Comparison of ENCODE assay signal across 17 cellular contexts in genomic region chr2:48228345-48228684, GRCh38.
A peak's percentile ranks its signal among the peaks of the same experiment; 100 is the strongest.
DNase-seq lines count a peak whose midpoint lies in the region; ATAC-seq and TF ChIP-seq lines count a peak whose summit lies in the region.
"Had no signal": no experiment of that assay in that cellular context is flagged by ENCODE, and none has a peak within 500 bp of the region (broad histone marks: within the 10 kb centered on the region; RNA-seq: fewer than 3 reads in every experiment).

No MANE protein-coding gene starts in this region.

- TF ChIP-seq POLR2A in NB4 (IDR thresholded peaks at IDR 0.05; ENCODE audit: extremely low read depth, insufficient read length), result no peak

- H3K4me3 ChIP-seq in BLaER1 treated with 17β-estradiol and CSF1 and Interleukin-3, amounts not matched to agents 10 nM and 100 nM, result no peak overlapping the region
- H3K4me3 ChIP-seq in NB4 (ENCODE audit: low read depth, low read length) (no peak overlapping the region), right cardiac atrium (ENCODE audit: low read length) (no peak overlapping the region)
- H3K4me3 ChIP-seq: ascending aorta, right atrium auricular region, upper lobe of left lung had no signal

- no peaks in the 10 kb centered on the region for H4K20me1 ChIP-seq in BLaER1 treated with 17β-estradiol and CSF1 and Interleukin-3, amounts not matched to agents 10 nM and 100 nM

- ATAC-seq in GM18909 (IDR thresholded peaks at IDR 0.05; ENCODE audit: poor library complexity, unreplicated experiment), result peak; percentile 52
- peak; percentile 48 for ATAC-seq in GM21825 (IDR thresholded peaks at IDR 0.05; ENCODE audit: unreplicated experiment)
- ATAC-seq in right cardiac atrium, result no peak

- intact Hi-C loops in right cardiac atrium (cut with DNase I), result no loop called here

- H3K27ac ChIP-seq in BLaER1 treated with 17β-estradiol and CSF1 and Interleukin-3, amounts not matched to agents 10 nM and 100 nM, result peak overlapping the region; percentile 54 to 89 (median 84); a peak in 21 of 22 replicates
- no peak overlapping the region for H3K27ac ChIP-seq in right cardiac atrium (ENCODE audit: low read length)
- H3K27ac ChIP-seq: ascending aorta, right atrium auricular region had no signal

- no peaks in the 10 kb centered on the region for H3K36me3 ChIP-seq in BLaER1 treated with 17β-estradiol and CSF1 and Interleukin-3, amounts not matched to agents 10 nM and 100 nM
- H3K36me3 ChIP-seq: ascending aorta, right atrium auricular region, upper lobe of left lung had no signal

- H3K4me1 ChIP-seq in BLaER1 treated with 17β-estradiol and CSF1 and Interleukin-3, amounts not matched to agents 10 nM and 100 nM, result peaks cover 19 to 36% (median 26%) of the 10 kb centered on the region in 10 experiments
- no peaks in the 10 kb centered on the region for H3K4me1 ChIP-seq in right cardiac atrium (ENCODE audit: control insufficient read depth, insufficient read depth, low read length)
- H3K4me1 ChIP-seq: ascending aorta, right atrium auricular region had no signal

- peak; percentile 26 for DNase-seq in NB4 (ENCODE audit: low read depth)
- no peak for DNase-seq in HEK293T (ENCODE audit: extremely low spot score)
- no peak for DNase-seq in right cardiac atrium
- DNase-seq in foreskin melanocyte, result no peak
- no peak for DNase-seq in NCI-H748 treated with DMSO at 0.1 percent for 48 hours (lab: John Stamatoyannopoulos, UW)
- DNase-seq: activated CD4-positive, alpha-beta T cell treated with anti-CD3 and anti-CD28 coated beads, Interleukin-2, amount 50 U/mL, for 1 hour; activated naive CD4-positive, alpha-beta T cell treated with Interleukin-2 at 50 U/mL for 16 hours; CD4-positive, alpha-beta T cell; DMS79 treated with DMSO at 0.1 percent for 48 hours; NCI-H1417; NK-92 treated with Interleukin-12 subunit alpha and Interleukin-12 subunit beta, amount 100 ng/mL, for 24 hours; upper lobe of left lung had no signal

- peak overlapping the region; percentile 2 to 85 (median 61); a peak in 18 of 22 replicates for H3K4me2 ChIP-seq in BLaER1 treated with 17β-estradiol and CSF1 and Interleukin-3, amounts not matched to agents 10 nM and 100 nM

- H3K9ac ChIP-seq in BLaER1 treated with 17β-estradiol and CSF1 and Interleukin-3, amounts not matched to agents 10 nM and 100 nM, result peak overlapping the region; percentile 25 to 73 (median 62); a peak in 19 of 22 replicates

- CTCF ChIA-PET in HEK293T (lab: Yijun Ruan, JAX), result interaction anchor here (0.6 kb wide), 1 partner anchor 13 kb away, joined by 3 read pairs; no protein-coding TSS in a partner anchor

- peaks cover 0 to 5% (median 0%) of the 10 kb centered on the region in 11 experiments; a peak in 2 of 22 replicates for H3K9me3 ChIP-seq in BLaER1 treated with 17β-estradiol and CSF1 and Interleukin-3, amounts not matched to agents 10 nM and 100 nM (replicated peaks in 1 of 11)
- H3K9me3 ChIP-seq in right cardiac atrium (ENCODE audit: control insufficient read depth, low read length), result no peaks in the 10 kb centered on the region
- H3K9me3 ChIP-seq: ascending aorta, right atrium auricular region, upper lobe of left lung had no signal

- no peak for TF ChIP-seq CTCF in NB4 (IDR thresholded peaks at IDR 0.05; ENCODE audit: low read depth, low read length)

- no peaks in the 10 kb centered on the region for H3K27me3 ChIP-seq in BLaER1 treated with 17β-estradiol and CSF1 and Interleukin-3, amounts not matched to agents 10 nM and 100 nM
- no peaks in the 10 kb centered on the region for H3K27me3 ChIP-seq in right cardiac atrium (ENCODE audit: control insufficient read depth, insufficient read depth)
- H3K27me3 ChIP-seq: ascending aorta, right atrium auricular region, upper lobe of left lung had no signal

- POLR2A ChIA-PET in HEK293T (lab: Yijun Ruan, JAX), result no interaction called here

- 96% methylated on average over 2 of the region's 2 CpGs for WGBS in right cardiac atrium

TF ChIP-seq in HEK293T, 16 proteins besides CTCF, POLR2A, EP300 and RAD21:
- TF ChIP-seq ARNT (IDR thresholded peaks at IDR 0.05) (no peak), ELF4 (IDR thresholded peaks at IDR 0.05) (no peak)

Comparison
In these comparisons a context has a peak if more than half of its experiments do, and no peak if none do; other contexts are left out.
1. ATAC-seq: peak in GM18909 (single experiment) and GM21825 (single experiment); none in right cardiac atrium (0 of 2).